Comparison of ENCODE assay signal across 2 cellular contexts in genomic region chr16:61678182-61678581, GRCh38.
TF ChIP-seq lines count a peak whose summit lies in the region.

No MANE protein-coding gene starts in this region.

TF ChIP-seq in HepG2, 621 proteins besides CTCF, POLR2A, EP300 and RAD21:
- no peak for TF ChIP-seq ZNF720 (CRISPR knock-in tag; IDR thresholded peaks at IDR 0.05)
- 0 out of 2 replicates have a peak, but pooled peaks have one; percentile 16 for TF ChIP-seq MNT (IDR thresholded peaks at IDR 0.05)

TF ChIP-seq in GM12878, 131 proteins besides CTCF, POLR2A, EP300 and RAD21:
- TF ChIP-seq, protein P1, sequence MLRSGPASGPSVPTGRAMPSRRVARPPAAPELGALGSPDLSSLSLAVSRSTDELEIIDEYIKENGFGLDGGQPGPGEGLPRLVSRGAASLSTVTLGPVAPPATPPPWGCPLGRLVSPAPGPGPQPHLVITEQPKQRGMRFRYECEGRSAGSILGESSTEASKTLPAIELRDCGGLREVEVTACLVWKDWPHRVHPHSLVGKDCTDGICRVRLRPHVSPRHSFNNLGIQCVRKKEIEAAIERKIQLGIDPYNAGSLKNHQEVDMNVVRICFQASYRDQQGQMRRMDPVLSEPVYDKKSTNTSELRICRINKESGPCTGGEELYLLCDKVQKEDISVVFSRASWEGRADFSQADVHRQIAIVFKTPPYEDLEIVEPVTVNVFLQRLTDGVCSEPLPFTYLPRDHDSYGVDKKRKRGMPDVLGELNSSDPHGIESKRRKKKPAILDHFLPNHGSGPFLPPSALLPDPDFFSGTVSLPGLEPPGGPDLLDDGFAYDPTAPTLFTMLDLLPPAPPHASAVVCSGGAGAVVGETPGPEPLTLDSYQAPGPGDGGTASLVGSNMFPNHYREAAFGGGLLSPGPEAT (IDR thresholded peaks at IDR 0.05; ENCODE audit: low read depth): no peak
- TF ChIP-seq SREBF1 (IDR thresholded peaks at IDR 0.05; ENCODE audit: low read length) (no peak), IKZF2 (IDR thresholded peaks at IDR 0.05) (no peak), RAD51 (IDR thresholded peaks at IDR 0.05) (no peak), RBBP5 (conservative IDR thresholded peaks at IDR 0.05) (no peak), HCFC1 (IDR thresholded peaks at IDR 0.05; ENCODE audit: low read length) (no peak), CHD1 (IDR thresholded peaks at IDR 0.05; ENCODE audit: low read depth, low read length) (no peak), HDGF (IDR thresholded peaks at IDR 0.05) (no peak), RUNX3 (IDR thresholded peaks at IDR 0.05; ENCODE audit: low read length) (no peak), SIX5 (IDR thresholded peaks at IDR 0.05; ENCODE audit: low read depth, low read length, severe bottlenecking) (no peak), YBX1 (IDR thresholded peaks at IDR 0.05) (no peak), HDAC2 (IDR thresholded peaks at IDR 0.05) (no peak), SMAD5 (IDR thresholded peaks at IDR 0.05; ENCODE audit: low read depth) (no peak), RCOR1 (conservative IDR thresholded peaks at IDR 0.05; ENCODE audit: low read depth, low read length) (no peak)
- TF ChIP-seq, protein P2, sequence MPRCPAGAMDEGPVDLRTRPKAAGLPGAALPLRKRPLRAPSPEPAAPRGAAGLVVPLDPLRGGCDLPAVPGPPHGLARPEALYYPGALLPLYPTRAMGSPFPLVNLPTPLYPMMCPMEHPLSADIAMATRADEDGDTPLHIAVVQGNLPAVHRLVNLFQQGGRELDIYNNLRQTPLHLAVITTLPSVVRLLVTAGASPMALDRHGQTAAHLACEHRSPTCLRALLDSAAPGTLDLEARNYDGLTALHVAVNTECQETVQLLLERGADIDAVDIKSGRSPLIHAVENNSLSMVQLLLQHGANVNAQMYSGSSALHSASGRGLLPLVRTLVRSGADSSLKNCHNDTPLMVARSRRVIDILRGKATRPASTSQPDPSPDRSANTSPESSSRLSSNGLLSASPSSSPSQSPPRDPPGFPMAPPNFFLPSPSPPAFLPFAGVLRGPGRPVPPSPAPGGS (IDR thresholded peaks at IDR 0.05; ENCODE audit: borderline replicate concordance, insufficient read depth, low read depth, low read length, poor library complexity, severe bottlenecking): no peak
- TF ChIP-seq, protein P3, sequence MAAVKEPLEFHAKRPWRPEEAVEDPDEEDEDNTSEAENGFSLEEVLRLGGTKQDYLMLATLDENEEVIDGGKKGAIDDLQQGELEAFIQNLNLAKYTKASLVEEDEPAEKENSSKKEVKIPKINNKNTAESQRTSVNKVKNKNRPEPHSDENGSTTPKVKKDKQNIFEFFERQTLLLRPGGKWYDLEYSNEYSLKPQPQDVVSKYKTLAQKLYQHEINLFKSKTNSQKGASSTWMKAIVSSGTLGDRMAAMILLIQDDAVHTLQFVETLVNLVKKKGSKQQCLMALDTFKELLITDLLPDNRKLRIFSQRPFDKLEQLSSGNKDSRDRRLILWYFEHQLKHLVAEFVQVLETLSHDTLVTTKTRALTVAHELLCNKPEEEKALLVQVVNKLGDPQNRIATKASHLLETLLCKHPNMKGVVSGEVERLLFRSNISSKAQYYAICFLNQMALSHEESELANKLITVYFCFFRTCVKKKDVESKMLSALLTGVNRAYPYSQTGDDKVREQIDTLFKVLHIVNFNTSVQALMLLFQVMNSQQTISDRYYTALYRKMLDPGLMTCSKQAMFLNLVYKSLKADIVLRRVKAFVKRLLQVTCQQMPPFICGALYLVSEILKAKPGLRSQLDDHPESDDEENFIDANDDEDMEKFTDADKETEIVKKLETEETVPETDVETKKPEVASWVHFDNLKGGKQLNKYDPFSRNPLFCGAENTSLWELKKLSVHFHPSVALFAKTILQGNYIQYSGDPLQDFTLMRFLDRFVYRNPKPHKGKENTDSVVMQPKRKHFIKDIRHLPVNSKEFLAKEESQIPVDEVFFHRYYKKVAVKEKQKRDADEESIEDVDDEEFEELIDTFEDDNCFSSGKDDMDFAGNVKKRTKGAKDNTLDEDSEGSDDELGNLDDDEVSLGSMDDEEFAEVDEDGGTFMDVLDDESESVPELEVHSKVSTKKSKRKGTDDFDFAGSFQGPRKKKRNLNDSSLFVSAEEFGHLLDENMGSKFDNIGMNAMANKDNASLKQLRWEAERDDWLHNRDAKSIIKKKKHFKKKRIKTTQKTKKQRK (IDR thresholded peaks at IDR 0.05; ENCODE audit: low read depth, low read length): no peak
TF ChIP-seq in GM12878: peak in this region for 0.
